Comparison of ENCODE assay signal across 3 cellular contexts in the genomic region with DNA sequence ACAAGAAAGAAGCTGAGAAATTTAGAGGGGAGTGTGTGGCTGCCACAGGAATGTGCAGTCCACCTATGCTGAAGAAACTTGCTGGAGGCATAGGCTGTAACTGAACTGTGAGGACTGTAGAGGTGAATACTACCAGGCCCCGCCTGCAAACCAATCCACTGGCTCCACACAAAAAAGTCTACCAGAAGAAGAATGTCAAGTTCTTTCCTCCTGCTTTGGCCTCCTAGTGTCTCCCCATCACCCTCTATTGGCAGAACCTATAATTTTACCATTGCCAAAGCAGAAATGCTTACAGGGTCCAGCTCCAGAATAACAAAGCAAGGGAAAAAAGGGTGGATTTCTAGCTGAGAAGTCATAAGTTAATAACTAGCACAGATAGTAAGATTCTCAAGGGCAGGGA.
TF ChIP-seq lines count a peak whose summit lies in the region.

No MANE protein-coding gene starts in this region.

TF ChIP-seq in HEK293, 187 proteins besides CTCF, POLR2A, EP300 and RAD21:
- no peak for TF ChIP-seq ZNF394 (tag by site-specific recombination; IDR thresholded peaks at IDR 0.05; ENCODE audit: borderline replicate concordance)
- TF ChIP-seq ZNF654 (tag by site-specific recombination; IDR thresholded peaks at IDR 0.05; ENCODE audit: low read depth): peak; percentile 25; the same call in 1 of the 2 replicates

TF ChIP-seq in SK-N-SH, 30 proteins besides CTCF, POLR2A, EP300 and RAD21:
- no peak for TF ChIP-seq POLR2AphosphoS5 (IDR thresholded peaks at IDR 0.05; ENCODE audit: low read depth, low read length)
- no peak for TF ChIP-seq EZH2phosphoT487 (IDR thresholded peaks at IDR 0.05; ENCODE audit: borderline replicate concordance, low read depth)
- no peak for TF ChIP-seq JUND (IDR thresholded peaks at IDR 0.05)
- no peak for TF ChIP-seq YY1 (IDR thresholded peaks at IDR 0.05; ENCODE audit: low read depth)
- TF ChIP-seq GATA2 (CRISPR knock-in tag; IDR thresholded peaks at IDR 0.05): no peak
- no peak for TF ChIP-seq SIN3A (IDR thresholded peaks at IDR 0.05; ENCODE audit: borderline replicate concordance, low read depth, low read length)
- no peak for TF ChIP-seq FOXJ3 (CRISPR knock-in tag; IDR thresholded peaks at IDR 0.05)
- no peak for TF ChIP-seq MXI1 (IDR thresholded peaks at IDR 0.05; ENCODE audit: low read depth, low read length)
- TF ChIP-seq, protein P1, sequence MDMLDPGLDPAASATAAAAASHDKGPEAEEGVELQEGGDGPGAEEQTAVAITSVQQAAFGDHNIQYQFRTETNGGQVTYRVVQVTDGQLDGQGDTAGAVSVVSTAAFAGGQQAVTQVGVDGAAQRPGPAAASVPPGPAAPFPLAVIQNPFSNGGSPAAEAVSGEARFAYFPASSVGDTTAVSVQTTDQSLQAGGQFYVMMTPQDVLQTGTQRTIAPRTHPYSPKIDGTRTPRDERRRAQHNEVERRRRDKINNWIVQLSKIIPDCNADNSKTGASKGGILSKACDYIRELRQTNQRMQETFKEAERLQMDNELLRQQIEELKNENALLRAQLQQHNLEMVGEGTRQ (IDR thresholded peaks at IDR 0.05; ENCODE audit: borderline replicate concordance, low read depth, low read length): no peak
- TF ChIP-seq ELF1 (IDR thresholded peaks at IDR 0.05): no peak
- no peak for TF ChIP-seq GABPA (IDR thresholded peaks at IDR 0.05; ENCODE audit: low read depth)
TF ChIP-seq in SK-N-SH: peak in this region for 0.

TF ChIP-seq in HepG2, 621 proteins besides CTCF, POLR2A, EP300 and RAD21 (continues in another document):
- TF ChIP-seq JUNB (CRISPR knock-in tag; IDR thresholded peaks at IDR 0.05; ENCODE audit: borderline replicate concordance): no peak
- TF ChIP-seq MEIS2 (CRISPR knock-in tag; IDR thresholded peaks at IDR 0.05): no peak
- TF ChIP-seq, protein P2, sequence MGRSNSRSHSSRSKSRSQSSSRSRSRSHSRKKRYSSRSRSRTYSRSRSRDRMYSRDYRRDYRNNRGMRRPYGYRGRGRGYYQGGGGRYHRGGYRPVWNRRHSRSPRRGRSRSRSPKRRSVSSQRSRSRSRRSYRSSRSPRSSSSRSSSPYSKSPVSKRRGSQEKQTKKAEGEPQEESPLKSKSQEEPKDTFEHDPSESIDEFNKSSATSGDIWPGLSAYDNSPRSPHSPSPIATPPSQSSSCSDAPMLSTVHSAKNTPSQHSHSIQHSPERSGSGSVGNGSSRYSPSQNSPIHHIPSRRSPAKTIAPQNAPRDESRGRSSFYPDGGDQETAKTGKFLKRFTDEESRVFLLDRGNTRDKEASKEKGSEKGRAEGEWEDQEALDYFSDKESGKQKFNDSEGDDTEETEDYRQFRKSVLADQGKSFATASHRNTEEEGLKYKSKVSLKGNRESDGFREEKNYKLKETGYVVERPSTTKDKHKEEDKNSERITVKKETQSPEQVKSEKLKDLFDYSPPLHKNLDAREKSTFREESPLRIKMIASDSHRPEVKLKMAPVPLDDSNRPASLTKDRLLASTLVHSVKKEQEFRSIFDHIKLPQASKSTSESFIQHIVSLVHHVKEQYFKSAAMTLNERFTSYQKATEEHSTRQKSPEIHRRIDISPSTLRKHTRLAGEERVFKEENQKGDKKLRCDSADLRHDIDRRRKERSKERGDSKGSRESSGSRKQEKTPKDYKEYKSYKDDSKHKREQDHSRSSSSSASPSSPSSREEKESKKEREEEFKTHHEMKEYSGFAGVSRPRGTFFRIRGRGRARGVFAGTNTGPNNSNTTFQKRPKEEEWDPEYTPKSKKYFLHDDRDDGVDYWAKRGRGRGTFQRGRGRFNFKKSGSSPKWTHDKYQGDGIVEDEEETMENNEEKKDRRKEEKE (IDR thresholded peaks at IDR 0.05): no peak
- TF ChIP-seq KDM5B (CRISPR knock-in tag; IDR thresholded peaks at IDR 0.05; ENCODE audit: borderline replicate concordance): no peak
- no peak for TF ChIP-seq PBX3 (CRISPR knock-in tag; IDR thresholded peaks at IDR 0.05; ENCODE audit: borderline replicate concordance)
- no peak for TF ChIP-seq TCF7L2 (IDR thresholded peaks at IDR 0.05; ENCODE audit: low read depth, low read length)
- no peak for TF ChIP-seq ZNF207 (IDR thresholded peaks at IDR 0.05; ENCODE audit: borderline replicate concordance)
- TF ChIP-seq SMC3 (IDR thresholded peaks at IDR 0.05; ENCODE audit: low read length): peak; percentile 53; the same call in 1 of the 2 replicates
- TF ChIP-seq IRF2 (CRISPR knock-in tag; IDR thresholded peaks at IDR 0.05): no peak
- no peak for TF ChIP-seq ARHGAP35 (CRISPR knock-in tag; IDR thresholded peaks at IDR 0.05; ENCODE audit: borderline replicate concordance)
- no peak for TF ChIP-seq PCBP1 (IDR thresholded peaks at IDR 0.05; ENCODE audit: borderline replicate concordance, low read depth, low read length)
- no peak for TF ChIP-seq SNAPC4 (CRISPR knock-in tag; IDR thresholded peaks at IDR 0.05)
- TF ChIP-seq, protein P3, sequence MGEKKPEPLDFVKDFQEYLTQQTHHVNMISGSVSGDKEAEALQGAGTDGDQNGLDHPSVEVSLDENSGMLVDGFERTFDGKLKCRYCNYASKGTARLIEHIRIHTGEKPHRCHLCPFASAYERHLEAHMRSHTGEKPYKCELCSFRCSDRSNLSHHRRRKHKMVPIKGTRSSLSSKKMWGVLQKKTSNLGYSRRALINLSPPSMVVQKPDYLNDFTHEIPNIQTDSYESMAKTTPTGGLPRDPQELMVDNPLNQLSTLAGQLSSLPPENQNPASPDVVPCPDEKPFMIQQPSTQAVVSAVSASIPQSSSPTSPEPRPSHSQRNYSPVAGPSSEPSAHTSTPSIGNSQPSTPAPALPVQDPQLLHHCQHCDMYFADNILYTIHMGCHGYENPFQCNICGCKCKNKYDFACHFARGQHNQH (CRISPR knock-in tag; IDR thresholded peaks at IDR 0.05): no peak
- TF ChIP-seq NR2F6 (IDR thresholded peaks at IDR 0.05): no peak
- peak; percentile 40 for TF ChIP-seq NR2F6 (CRISPR knock-in tag; IDR thresholded peaks at IDR 0.05)
- no peak for TF ChIP-seq ZNF558 (CRISPR knock-in tag; IDR thresholded peaks at IDR 0.05; ENCODE audit: borderline replicate concordance)
- TF ChIP-seq POLR2AphosphoS5 (IDR thresholded peaks at IDR 0.05; ENCODE audit: low read depth, low read length): no peak
- TF ChIP-seq RXRB (CRISPR knock-in tag; IDR thresholded peaks at IDR 0.05; ENCODE audit: borderline replicate concordance): no peak
- TF ChIP-seq ZNF644 (CRISPR knock-in tag; IDR thresholded peaks at IDR 0.05; ENCODE audit: low read depth): 0 out of 2 replicates have a peak, but pooled peaks have one; percentile 44
- 0 out of 2 replicates have a peak, but pooled peaks have one; percentile 16 for TF ChIP-seq ZMYM4 (CRISPR knock-in tag; IDR thresholded peaks at IDR 0.05)
- no peak for TF ChIP-seq GATAD1 (CRISPR knock-in tag; IDR thresholded peaks at IDR 0.05)
- TF ChIP-seq PRDM4 (CRISPR knock-in tag; IDR thresholded peaks at IDR 0.05; ENCODE audit: borderline replicate concordance): no peak
- TF ChIP-seq, protein P4, sequence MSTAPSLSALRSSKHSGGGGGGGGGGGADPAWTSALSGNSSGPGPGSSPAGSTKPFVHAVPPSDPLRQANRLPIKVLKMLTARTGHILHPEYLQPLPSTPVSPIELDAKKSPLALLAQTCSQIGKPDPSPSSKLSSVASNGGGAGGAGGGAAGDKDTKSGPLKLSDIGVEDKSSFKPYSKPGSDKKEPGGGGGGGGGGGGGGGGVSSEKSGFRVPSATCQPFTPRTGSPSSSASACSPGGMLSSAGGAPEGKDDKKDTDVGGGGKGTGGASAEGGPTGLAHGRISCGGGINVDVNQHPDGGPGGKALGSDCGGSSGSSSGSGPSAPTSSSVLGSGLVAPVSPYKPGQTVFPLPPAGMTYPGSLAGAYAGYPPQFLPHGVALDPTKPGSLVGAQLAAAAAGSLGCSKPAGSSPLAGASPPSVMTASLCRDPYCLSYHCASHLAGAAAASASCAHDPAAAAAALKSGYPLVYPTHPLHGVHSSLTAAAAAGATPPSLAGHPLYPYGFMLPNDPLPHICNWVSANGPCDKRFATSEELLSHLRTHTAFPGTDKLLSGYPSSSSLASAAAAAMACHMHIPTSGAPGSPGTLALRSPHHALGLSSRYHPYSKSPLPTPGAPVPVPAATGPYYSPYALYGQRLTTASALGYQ (CRISPR knock-in tag; IDR thresholded peaks at IDR 0.05): no peak
- TF ChIP-seq ZKSCAN8 (CRISPR knock-in tag; IDR thresholded peaks at IDR 0.05; ENCODE audit: borderline replicate concordance): 0 out of 2 replicates have a peak, but pooled peaks have one; percentile 41
- TF ChIP-seq ZNF383 (CRISPR knock-in tag; IDR thresholded peaks at IDR 0.05; ENCODE audit: borderline replicate concordance): no peak
- TF ChIP-seq ZNF530 (CRISPR knock-in tag; IDR thresholded peaks at IDR 0.05; ENCODE audit: low read depth): no peak
- TF ChIP-seq ZNF343 (CRISPR knock-in tag; IDR thresholded peaks at IDR 0.05): no peak
- no peak for TF ChIP-seq FLYWCH1 (CRISPR knock-in tag; IDR thresholded peaks at IDR 0.05)
- TF ChIP-seq MLLT10 (CRISPR knock-in tag; IDR thresholded peaks at IDR 0.05): no peak
- TF ChIP-seq ZNF354B (CRISPR knock-in tag; IDR thresholded peaks at IDR 0.05): no peak
- TF ChIP-seq, protein P5, sequence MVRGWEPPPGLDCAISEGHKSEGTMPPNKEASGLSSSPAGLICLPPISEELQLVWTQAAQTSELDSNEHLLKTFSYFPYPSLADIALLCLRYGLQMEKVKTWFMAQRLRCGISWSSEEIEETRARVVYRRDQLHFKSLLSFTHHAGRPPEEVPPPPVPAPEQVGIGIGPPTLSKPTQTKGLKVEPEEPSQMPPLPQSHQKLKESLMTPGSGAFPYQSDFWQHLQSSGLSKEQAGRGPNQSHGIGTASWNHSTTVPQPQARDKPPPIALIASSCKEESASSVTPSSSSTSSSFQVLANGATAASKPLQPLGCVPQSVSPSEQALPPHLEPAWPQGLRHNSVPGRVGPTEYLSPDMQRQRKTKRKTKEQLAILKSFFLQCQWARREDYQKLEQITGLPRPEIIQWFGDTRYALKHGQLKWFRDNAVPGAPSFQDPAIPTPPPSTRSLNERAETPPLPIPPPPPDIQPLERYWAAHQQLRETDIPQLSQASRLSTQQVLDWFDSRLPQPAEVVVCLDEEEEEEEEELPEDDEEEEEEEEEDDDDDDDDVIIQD (CRISPR knock-in tag; IDR thresholded peaks at IDR 0.05; ENCODE audit: low read depth): 0 out of 2 replicates have a peak, but pooled peaks have one; percentile 24
- TF ChIP-seq, protein P6, sequence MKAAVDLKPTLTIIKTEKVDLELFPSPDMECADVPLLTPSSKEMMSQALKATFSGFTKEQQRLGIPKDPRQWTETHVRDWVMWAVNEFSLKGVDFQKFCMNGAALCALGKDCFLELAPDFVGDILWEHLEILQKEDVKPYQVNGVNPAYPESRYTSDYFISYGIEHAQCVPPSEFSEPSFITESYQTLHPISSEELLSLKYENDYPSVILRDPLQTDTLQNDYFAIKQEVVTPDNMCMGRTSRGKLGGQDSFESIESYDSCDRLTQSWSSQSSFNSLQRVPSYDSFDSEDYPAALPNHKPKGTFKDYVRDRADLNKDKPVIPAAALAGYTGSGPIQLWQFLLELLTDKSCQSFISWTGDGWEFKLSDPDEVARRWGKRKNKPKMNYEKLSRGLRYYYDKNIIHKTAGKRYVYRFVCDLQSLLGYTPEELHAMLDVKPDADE (CRISPR knock-in tag; IDR thresholded peaks at IDR 0.05): no peak
- 0 out of 2 replicates have a peak, but pooled peaks have one; percentile 20 for TF ChIP-seq SAP130 (CRISPR knock-in tag; IDR thresholded peaks at IDR 0.05; ENCODE audit: low read depth)
- no peak for TF ChIP-seq ZNF615 (CRISPR knock-in tag; IDR thresholded peaks at IDR 0.05; ENCODE audit: borderline replicate concordance)
